ENCODE assay signal across 21 cellular contexts in the genomic region with DNA sequence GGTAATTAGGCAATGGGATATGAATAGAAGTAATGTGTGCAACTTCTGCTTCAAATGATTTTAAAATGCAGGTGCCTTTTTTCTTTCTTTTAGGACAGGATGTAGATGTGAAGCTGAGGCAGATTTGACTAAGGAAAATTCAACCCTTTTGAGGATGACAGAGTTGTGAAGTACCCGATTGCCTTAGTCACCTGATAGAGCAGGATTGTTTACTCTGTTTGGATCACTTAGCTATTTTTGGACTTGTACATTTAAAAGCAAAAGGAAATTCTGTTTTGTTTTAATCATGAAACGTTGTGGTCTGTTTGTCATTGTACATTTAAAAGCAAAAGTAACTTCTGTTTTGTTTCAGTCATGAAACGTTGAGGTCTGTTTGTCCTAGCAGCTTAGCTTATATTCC.
"Had no signal": no experiment of that assay in that cellular context is flagged by ENCODE, and none has a peak within 500 bp of the region (broad histone marks: within the 10 kb centered on the region; RNA-seq: fewer than 3 reads in every experiment).

No MANE protein-coding gene starts in this region.

- H3K4me3 ChIP-seq: gastroesophageal sphincter, heart right ventricle, left ventricle myocardium inferior, mucosa of descending colon, sigmoid colon, upper lobe of right lung had no signal

- H3K9me3 ChIP-seq: upper lobe of right lung had no signal

- H3K4me1 ChIP-seq: gastroesophageal sphincter, heart right ventricle, left ventricle myocardium inferior, parathyroid adenoma, sigmoid colon, upper lobe of right lung had no signal

- H3K79me2 ChIP-seq: parathyroid adenoma had no signal

- H3K36me3 ChIP-seq: brain microvascular endothelial cell, gastroesophageal sphincter, heart right ventricle, left ventricle myocardium inferior, sigmoid colon, upper lobe of right lung had no signal

- H3K27me3 ChIP-seq: brain microvascular endothelial cell, gastroesophageal sphincter, heart right ventricle, sigmoid colon, upper lobe of right lung had no signal

- H3K9ac ChIP-seq: parathyroid adenoma had no signal

- H3K27ac ChIP-seq: brain microvascular endothelial cell, gastroesophageal sphincter, heart right ventricle, left ventricle myocardium inferior, parathyroid adenoma, sigmoid colon, upper lobe of right lung had no signal

- DNase-seq: activated CD4-positive, alpha-beta T cell treated with anti-CD3 and anti-CD28 coated beads, Interleukin-2, amount 10 ng/mL, durations not matched to agents 24 days and 14 days; activated CD4-positive, CD25-positive, alpha-beta regulatory T cell; activated CD8-positive, alpha-beta memory T cell treated with anti-CD3 and anti-CD28 coated beads, Interleukin-2, amount 50 U/mL, for 4 hours; activated CD8-positive, alpha-beta T cell treated with anti-CD3 and anti-CD28 coated beads, Interleukin-2, amount 10 ng/mL, durations not matched to agents 7 days and 5 days; activated gamma-delta T cell; activated naive CD8-positive, alpha-beta T cell treated with anti-CD3 and anti-CD28 coated beads for 36 hours; activated T-cell treated with anti-CD3 and anti-CD28 coated beads, Interleukin-2, amount 50 U/mL, for 48 hours; anterior cingulate cortex; brain microvascular endothelial cell; effector CD8-positive, alpha-beta T cell; erythroblast; heart right ventricle; left ventricle myocardium inferior; mucosa of descending colon; naive thymus-derived CD4-positive, alpha-beta T cell; sigmoid colon; stimulated activated CD4-positive, alpha-beta T cell treated with anti-CD3 and anti-CD28 coated beads, Interleukin-1b, Interleukin-23, amount 100 ng/mL, for 48 hours; stimulated activated naive CD8-positive, alpha-beta T cell treated with anti-CD3 and anti-CD28 coated beads, Interleukin-15, amount 100 ng/mL, for 72 hours; upper lobe of right lung had no signal

- H2AFZ ChIP-seq: parathyroid adenoma had no signal

- ATAC-seq: activated CD8-positive, alpha-beta T cell treated with anti-CD3 and anti-CD28 coated beads, Interleukin-2, amount 10 ng/mL, durations not matched to agents 7 days and 5 days; gastroesophageal sphincter; heart right ventricle; mucosa of descending colon; naive thymus-derived CD4-positive, alpha-beta T cell; stimulated activated naive CD8-positive, alpha-beta T cell treated with anti-CD3 and anti-CD28 coated beads, Interleukin-15, amount 100 ng/mL, for 72 hours; upper lobe of right lung had no signal
